In genomic region chr4:76233967-76234678, GRCh38 we compare ENCODE assay signal across 13 cellular contexts. TPM values are rescaled to one million over a fixed set of nuclear protein-coding genes. Genes with fewer than 3 reads are reported as not detected.
DNase-seq lines count a peak whose midpoint lies in the region; ATAC-seq and TF ChIP-seq lines count a peak whose summit lies in the region.
"Had no signal": no experiment of that assay in that cellular context is flagged by ENCODE, and none has a peak within 500 bp of the region (broad histone marks: within the 10 kb centered on the region; RNA-seq: fewer than 3 reads in every experiment).

No MANE protein-coding gene starts in this region.

- no peaks in the 10 kb centered on the region for H3K27me3 ChIP-seq in iPS-20b (ENCODE audit: insufficient read depth, low read length)
- no peaks in the 10 kb centered on the region for H3K27me3 ChIP-seq in testis
- H3K27me3 ChIP-seq in ovary: no peaks in the 10 kb centered on the region
- H3K27me3 ChIP-seq: Peyer's patch had no signal

- H3K9me3 ChIP-seq in iPS-20b (ENCODE audit: insufficient read depth, low read depth, low read length) (no peaks in the 10 kb centered on the region), testis (no peaks in the 10 kb centered on the region), ovary (no peaks in the 10 kb centered on the region)

- H3K4me1 ChIP-seq in iPS-20b (ENCODE audit: insufficient read depth, low read length) (peaks cover 4% of the 10 kb centered on the region; the same call in 1 of the 2 replicates), testis (no peaks in the 10 kb centered on the region), ovary (ENCODE audit: insufficient read depth) (peaks cover 5% of the 10 kb centered on the region)
- H3K4me1 ChIP-seq: Peyer's patch had no signal

- H3K9ac ChIP-seq in iPS-20b (ENCODE audit: low read depth, low read length): peak overlapping the region; percentile 56

- intact Hi-C loops in testis (cut with DNase I; ENCODE audit: low total_unique reads) (no loop called here), ovary (cut with DNase I) (no loop called here)

- H3K27ac Mint-ChIP-seq in WTC11: peak overlapping the region; percentile 6
- H3K27ac Mint-ChIP-seq: stimulated activated naive CD8-positive, alpha-beta T cell treated with anti-CD3 and anti-CD28 coated beads, Interleukin-15, Interleukin-2, amounts not matched to agents 100 ng/mL and 50 ng/mL, for 24 hours had no signal

- no peaks in the 10 kb centered on the region for H3K27me3 Mint-ChIP-seq in WTC11 (ENCODE audit: low read depth)
- H3K27me3 Mint-ChIP-seq: stimulated activated naive CD8-positive, alpha-beta T cell treated with anti-CD3 and anti-CD28 coated beads, Interleukin-15, Interleukin-2, amounts not matched to agents 100 ng/mL and 50 ng/mL, for 24 hours had no signal

- CTCF ChIA-PET in WTC11 (lab: Charles Lee): interaction anchor here (0.7 kb wide), 1 partner anchor 73 kb away, joined by 3 read pairs; no protein-coding TSS in a partner anchor

- no peaks in the 10 kb centered on the region for H3K36me3 ChIP-seq in iPS-20b (ENCODE audit: insufficient read depth, low read depth, low read length)
- no peaks in the 10 kb centered on the region for H3K36me3 ChIP-seq in testis (ENCODE audit: low read depth, missing control alignments)
- H3K36me3 ChIP-seq in ovary: no peaks in the 10 kb centered on the region
- H3K36me3 ChIP-seq: Peyer's patch had no signal

- WGBS in testis, 2 donors: 61 to 72% methylated on average over 11 to 14 of the region's 14 CpGs
- 81 to 89% (median 84%) methylated on average over 14 of the region's 14 CpGs for WGBS in ovary, 3 donors

- peaks cover 17% of the 10 kb centered on the region for H3K9me3 Mint-ChIP-seq in WTC11

- no peak overlapping the region for H3K27ac ChIP-seq in iPS-20b (ENCODE audit: low read length)
- H3K27ac ChIP-seq in testis: peak overlapping the region in 1 of 2 donors; percentile 2
- no peak overlapping the region for H3K27ac ChIP-seq in ovary
- H3K27ac ChIP-seq: Peyer's patch had no signal

- TF ChIP-seq CTCF in WTC11 (IDR thresholded peaks at IDR 0.05): no peak
- no peak for TF ChIP-seq CTCF in testis (IDR thresholded peaks at IDR 0.05)
- no peak for TF ChIP-seq CTCF in ovary (IDR thresholded peaks at IDR 0.05)

- ATAC-seq in WTC11: peak; percentile 81
- no peak for ATAC-seq in GM18873 (IDR thresholded peaks at IDR 0.05; ENCODE audit: low FRiP score, unreplicated experiment)
- no peak for ATAC-seq in GM18498 (IDR thresholded peaks at IDR 0.05; ENCODE audit: unreplicated experiment)

- peak overlapping the region; percentile 66 for H3K4me3 Mint-ChIP-seq in WTC11
- H3K4me3 Mint-ChIP-seq: stimulated activated naive CD8-positive, alpha-beta T cell treated with anti-CD3 and anti-CD28 coated beads, Interleukin-15, Interleukin-2, amounts not matched to agents 100 ng/mL and 50 ng/mL, for 24 hours had no signal

- H3K4me3 ChIP-seq in iPS-20b (ENCODE audit: low read length) (peak overlapping the region; percentile 48; the same call in 1 of the 2 replicates), testis (peak overlapping the region; percentile 22 to 39), ovary (no peak overlapping the region)
- H3K4me3 ChIP-seq: Peyer's patch had no signal

- no peak for TF ChIP-seq EP300 in ovary (IDR thresholded peaks at IDR 0.05)

- peaks cover 44% of the 10 kb centered on the region for H3K4me1 Mint-ChIP-seq in WTC11

- POLR2A ChIA-PET in WTC11 (lab: Charles Lee): interaction anchor here (1.0 kb wide), 1 partner anchor 73 kb away, joined by 3 read pairs; no protein-coding TSS in a partner anchor

- H3K36me3 Mint-ChIP-seq in WTC11: peaks cover 13% of the 10 kb centered on the region

- TF ChIP-seq POLR2A in testis (IDR thresholded peaks at IDR 0.05) (no peak), ovary (IDR thresholded peaks at IDR 0.05) (no peak)

- DNase-seq in NCI-H510A treated with DMSO at 0.1 percent for 48 hours (lab: John Stamatoyannopoulos, UW) (peak; percentile 22), NCI-H510A (lab: John Stamatoyannopoulos, UW) (no peak), WTC11 (ENCODE audit: low spot score) (peak; percentile 53), testis (peak; percentile 54), ovary (no peak)
- DNase-seq: activated T-cell treated with anti-CD3 and anti-CD28 coated beads for 4 hours; IMR-90; Peyer's patch; stimulated activated CD4-positive, alpha-beta T cell treated with anti-CD3 and anti-CD28 coated beads, Interleukin-4, amount 100 ng/mL, for 24 hours had no signal

TF ChIP-seq in WTC11, 78 proteins besides CTCF, POLR2A, EP300 and RAD21 (continues in another document):
- no peak for TF ChIP-seq ZNF532 (CRISPR knock-in tag; IDR thresholded peaks at IDR 0.05; ENCODE audit: borderline replicate concordance)
- no peak for TF ChIP-seq ZNF232 (CRISPR knock-in tag; IDR thresholded peaks at IDR 0.05)
- no peak for TF ChIP-seq ZNF138 (CRISPR knock-in tag; conservative IDR thresholded peaks at IDR 0.05)
- TF ChIP-seq ZNF219 (CRISPR knock-in tag; IDR thresholded peaks at IDR 0.05; ENCODE audit: borderline replicate concordance): no peak
- no peak for TF ChIP-seq ZNF512 (CRISPR knock-in tag; IDR thresholded peaks at IDR 0.05; ENCODE audit: borderline replicate concordance)
- TF ChIP-seq ZNF425 (CRISPR knock-in tag; conservative IDR thresholded peaks at IDR 0.05): no peak

RNA-seq across cellular contexts. Expression of gene FAM47E, which starts 17.4 kb away (rescaled TPM):
- total RNA-seq in WTC11 (2021) (1.4 to 1.6 TPM (median 1.6 TPM) in 3 replicates), testis (10 to 100 TPM; 11.0 to 15.4 TPM), ovary (1 to 10 TPM in 5 of 7 donors, under 1 TPM in 2; 0.08 to 8.2 (median 2.3) TPM)
- polyA plus RNA-seq in testis (ENCODE audit: insufficient read depth, low read depth, low replicate concordance) (22.8 TPM), ovary (1 to 10 TPM in 1 of 2 donors, under 1 TPM in 1; 0.36 to 1.1 TPM)
- total RNA-seq: IMR-90 had no signal

RNA-seq across cellular contexts. Expression of gene SCARB2, which starts 20.5 kb away (rescaled TPM):
- total RNA-seq in WTC11 (2021): 38.0 to 42.2 TPM (median 39.9 TPM) in 3 replicates
- 100 to 1,000 TPM; 115 TPM for total RNA-seq in testis
- polyA plus RNA-seq in testis (ENCODE audit: insufficient read depth, low read depth, low replicate concordance): 79.0 TPM
- total RNA-seq in ovary: 100 to 1,000 TPM in 6 of 7 donors, 10 to 100 TPM in 1; 98.8 to 163 (median 132) TPM
- polyA plus RNA-seq in ovary: 100 to 1,000 TPM in 1 of 2 donors, 10 to 100 TPM in 1; 83.1 to 239 TPM

Comparison
In these comparisons a context has a peak if more than half of its experiments do, and no peak if none do; other contexts are left out.
1. DNase-seq: peak in NCI-H510A treated with DMSO at 0.1 percent for 48 hours (single experiment), WTC11 (single experiment) and testis (single experiment); none in NCI-H510A (single experiment) and ovary (0 of 5).